2 cellular contexts compared by ENCODE assay signal in the genomic region with DNA sequence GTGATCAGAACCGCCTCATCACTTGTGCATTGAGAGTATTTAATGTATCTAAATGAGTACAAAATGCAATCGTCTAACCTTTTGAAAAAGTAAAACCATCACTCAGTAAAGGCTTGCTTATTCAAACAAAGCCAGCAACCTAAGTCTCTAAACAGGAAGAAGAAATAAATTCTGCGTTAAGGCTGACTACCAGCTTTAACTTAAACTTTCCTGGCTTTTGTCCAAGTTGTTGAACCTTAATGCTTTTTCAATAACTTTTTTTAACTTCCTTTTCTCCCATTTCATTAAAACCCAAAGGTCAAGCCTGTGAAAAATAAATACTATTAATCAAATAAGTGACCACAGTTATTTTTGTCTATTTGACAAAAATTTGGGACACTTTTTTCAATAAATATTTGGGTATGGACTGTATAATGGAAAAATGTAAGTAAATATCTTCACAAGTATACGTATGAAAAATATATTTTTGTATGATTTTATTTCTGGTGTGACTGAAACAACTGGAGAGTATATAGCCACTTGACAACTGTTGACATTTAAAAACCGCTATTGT.
TF ChIP-seq lines count a peak whose summit lies in the region.

No MANE protein-coding gene starts in this region.

TF ChIP-seq in HEK293, 187 proteins besides CTCF, POLR2A, EP300 and RAD21:
- TF ChIP-seq ZNF658 (tag by site-specific recombination; IDR thresholded peaks at IDR 0.05) (no peak), ZNF558 (tag by site-specific recombination; IDR thresholded peaks at IDR 0.05) (no peak), ZNF747 (tag by site-specific recombination; IDR thresholded peaks at IDR 0.05) (no peak), SCRT2 (tag by site-specific recombination; IDR thresholded peaks at IDR 0.05) (0 out of 2 replicates have a peak, but pooled peaks have one; percentile 20)
- TF ChIP-seq, protein P1, sequence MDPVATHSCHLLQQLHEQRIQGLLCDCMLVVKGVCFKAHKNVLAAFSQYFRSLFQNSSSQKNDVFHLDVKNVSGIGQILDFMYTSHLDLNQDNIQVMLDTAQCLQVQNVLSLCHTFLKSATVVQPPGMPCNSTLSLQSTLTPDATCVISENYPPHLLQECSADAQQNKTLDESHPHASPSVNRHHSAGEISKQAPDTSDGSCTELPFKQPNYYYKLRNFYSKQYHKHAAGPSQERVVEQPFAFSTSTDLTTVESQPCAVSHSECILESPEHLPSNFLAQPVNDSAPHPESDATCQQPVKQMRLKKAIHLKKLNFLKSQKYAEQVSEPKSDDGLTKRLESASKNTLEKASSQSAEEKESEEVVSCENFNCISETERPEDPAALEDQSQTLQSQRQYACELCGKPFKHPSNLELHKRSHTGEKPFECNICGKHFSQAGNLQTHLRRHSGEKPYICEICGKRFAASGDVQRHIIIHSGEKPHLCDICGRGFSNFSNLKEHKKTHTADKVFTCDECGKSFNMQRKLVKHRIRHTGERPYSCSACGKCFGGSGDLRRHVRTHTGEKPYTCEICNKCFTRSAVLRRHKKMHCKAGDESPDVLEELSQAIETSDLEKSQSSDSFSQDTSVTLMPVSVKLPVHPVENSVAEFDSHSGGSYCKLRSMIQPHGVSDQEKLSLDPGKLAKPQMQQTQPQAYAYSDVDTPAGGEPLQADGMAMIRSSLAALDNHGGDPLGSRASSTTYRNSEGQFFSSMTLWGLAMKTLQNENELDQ (tag by site-specific recombination; IDR thresholded peaks at IDR 0.05; ENCODE audit: low read depth): no peak

TF ChIP-seq in GM12878, 131 proteins besides CTCF, POLR2A, EP300 and RAD21:
- no peak for TF ChIP-seq SIX5 (IDR thresholded peaks at IDR 0.05; ENCODE audit: low read depth, low read length, severe bottlenecking)
- TF ChIP-seq, protein P2, sequence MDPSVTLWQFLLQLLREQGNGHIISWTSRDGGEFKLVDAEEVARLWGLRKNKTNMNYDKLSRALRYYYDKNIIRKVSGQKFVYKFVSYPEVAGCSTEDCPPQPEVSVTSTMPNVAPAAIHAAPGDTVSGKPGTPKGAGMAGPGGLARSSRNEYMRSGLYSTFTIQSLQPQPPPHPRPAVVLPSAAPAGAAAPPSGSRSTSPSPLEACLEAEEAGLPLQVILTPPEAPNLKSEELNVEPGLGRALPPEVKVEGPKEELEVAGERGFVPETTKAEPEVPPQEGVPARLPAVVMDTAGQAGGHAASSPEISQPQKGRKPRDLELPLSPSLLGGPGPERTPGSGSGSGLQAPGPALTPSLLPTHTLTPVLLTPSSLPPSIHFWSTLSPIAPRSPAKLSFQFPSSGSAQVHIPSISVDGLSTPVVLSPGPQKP (IDR thresholded peaks at IDR 0.05; ENCODE audit: low read depth, low read length): no peak
- TF ChIP-seq EZH2 (IDR thresholded peaks at IDR 0.05; ENCODE audit: borderline replicate concordance, control insufficient read depth, low read depth, low read length): no peak
- TF ChIP-seq TCF7 (IDR thresholded peaks at IDR 0.05; ENCODE audit: borderline replicate concordance): no peak
- TF ChIP-seq KAT2A (conservative IDR thresholded peaks at IDR 0.05; ENCODE audit: control insufficient read depth, low read depth, low read length): no peak
- TF ChIP-seq MXI1 (IDR thresholded peaks at IDR 0.05; ENCODE audit: low read depth, low read length): no peak
- TF ChIP-seq SREBF1 (IDR thresholded peaks at IDR 0.05; ENCODE audit: low read length): no peak
- TF ChIP-seq, protein P3, sequence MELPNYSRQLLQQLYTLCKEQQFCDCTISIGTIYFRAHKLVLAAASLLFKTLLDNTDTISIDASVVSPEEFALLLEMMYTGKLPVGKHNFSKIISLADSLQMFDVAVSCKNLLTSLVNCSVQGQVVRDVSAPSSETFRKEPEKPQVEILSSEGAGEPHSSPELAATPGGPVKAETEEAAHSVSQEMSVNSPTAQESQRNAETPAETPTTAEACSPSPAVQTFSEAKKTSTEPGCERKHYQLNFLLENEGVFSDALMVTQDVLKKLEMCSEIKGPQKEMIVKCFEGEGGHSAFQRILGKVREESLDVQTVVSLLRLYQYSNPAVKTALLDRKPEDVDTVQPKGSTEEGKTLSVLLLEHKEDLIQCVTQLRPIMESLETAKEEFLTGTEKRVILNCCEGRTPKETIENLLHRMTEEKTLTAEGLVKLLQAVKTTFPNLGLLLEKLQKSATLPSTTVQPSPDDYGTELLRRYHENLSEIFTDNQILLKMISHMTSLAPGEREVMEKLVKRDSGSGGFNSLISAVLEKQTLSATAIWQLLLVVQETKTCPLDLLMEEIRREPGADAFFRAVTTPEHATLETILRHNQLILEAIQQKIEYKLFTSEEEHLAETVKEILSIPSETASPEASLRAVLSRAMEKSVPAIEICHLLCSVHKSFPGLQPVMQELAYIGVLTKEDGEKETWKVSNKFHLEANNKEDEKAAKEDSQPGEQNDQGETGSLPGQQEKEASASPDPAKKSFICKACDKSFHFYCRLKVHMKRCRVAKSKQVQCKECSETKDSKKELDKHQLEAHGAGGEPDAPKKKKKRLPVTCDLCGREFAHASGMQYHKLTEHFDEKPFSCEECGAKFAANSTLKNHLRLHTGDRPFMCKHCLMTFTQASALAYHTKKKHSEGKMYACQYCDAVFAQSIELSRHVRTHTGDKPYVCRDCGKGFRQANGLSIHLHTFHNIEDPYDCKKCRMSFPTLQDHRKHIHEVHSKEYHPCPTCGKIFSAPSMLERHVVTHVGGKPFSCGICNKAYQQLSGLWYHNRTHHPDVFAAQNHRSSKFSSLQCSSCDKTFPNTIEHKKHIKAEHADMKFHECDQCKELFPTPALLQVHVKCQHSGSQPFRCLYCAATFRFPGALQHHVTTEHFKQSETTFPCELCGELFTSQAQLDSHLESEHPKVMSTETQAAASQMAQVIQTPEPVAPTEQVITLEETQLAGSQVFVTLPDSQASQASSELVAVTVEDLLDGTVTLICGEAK (IDR thresholded peaks at IDR 0.05; ENCODE audit: borderline replicate concordance): no peak
- no peak for TF ChIP-seq TBL1XR1 (IDR thresholded peaks at IDR 0.05; ENCODE audit: low read depth, low read length)
- TF ChIP-seq RB1 (IDR thresholded peaks at IDR 0.05; ENCODE audit: borderline replicate concordance): no peak
- no peak for TF ChIP-seq MEF2B (IDR thresholded peaks at IDR 0.05; ENCODE audit: partially characterized antibody, poor library complexity, severe bottlenecking)
- no peak for TF ChIP-seq ZBED1 (IDR thresholded peaks at IDR 0.05; ENCODE audit: borderline replicate concordance)
- no peak for TF ChIP-seq USF2 (IDR thresholded peaks at IDR 0.05; ENCODE audit: borderline replicate concordance, low read depth, low read length)
- no peak for TF ChIP-seq KDM1A (IDR thresholded peaks at IDR 0.05; ENCODE audit: borderline replicate concordance)
- TF ChIP-seq E2F8 (IDR thresholded peaks at IDR 0.05; ENCODE audit: low read depth, partially characterized antibody): no peak
- TF ChIP-seq IRF3 (IDR thresholded peaks at IDR 0.05): no peak
